24 cellular contexts compared by ENCODE assay signal in the genomic region with DNA sequence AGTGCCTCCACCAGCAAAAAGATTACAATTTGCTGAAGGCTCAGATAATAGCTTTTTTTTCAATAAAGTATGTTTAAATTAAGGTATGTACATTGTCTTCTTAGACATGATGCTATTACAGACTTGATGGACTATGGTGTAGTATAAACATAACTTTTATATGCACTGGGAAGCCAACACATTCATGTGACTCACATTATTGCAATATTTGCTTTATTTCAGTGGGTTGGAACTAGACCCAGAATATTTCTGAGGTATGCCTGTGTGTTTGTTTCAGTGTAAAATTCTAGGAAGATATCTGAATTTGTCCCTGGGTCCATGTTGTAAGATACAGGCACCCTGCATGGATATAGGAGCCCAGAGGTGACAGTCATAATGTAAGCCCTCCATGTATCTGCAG.
DNase-seq lines count a peak whose midpoint lies in the region; ATAC-seq, FAIRE-seq and TF ChIP-seq lines count a peak whose summit lies in the region.
"Had no signal": no experiment of that assay in that cellular context is flagged by ENCODE, and none has a peak within 500 bp of the region (broad histone marks: within the 10 kb centered on the region; RNA-seq: fewer than 3 reads in every experiment).

No MANE protein-coding gene starts in this region.

- H3K27me3 Mint-ChIP-seq in astrocyte (ENCODE audit: low read depth, unreplicated experiment) (peaks cover 7% of the 10 kb centered on the region), immature natural killer cell (ENCODE audit: low read depth in 3 of 3) (peaks cover 0 to 3% (median 1%) of the 10 kb centered on the region in 3 donors), mesothelial cell of epicardium (ENCODE audit: low read depth) (peaks cover 14% of the 10 kb centered on the region)
- H3K27me3 Mint-ChIP-seq: B cell had no signal

- H3K4me2 ChIP-seq in GM23248 (ENCODE audit: unreplicated experiment), result no peak overlapping the region
- H3K4me2 ChIP-seq in astrocyte (ENCODE audit: low read length), result no peak overlapping the region

- H3K9me3 ChIP-seq in AG04450 (ENCODE audit: control insufficient read depth, insufficient read depth, low read length), result no peaks in the 10 kb centered on the region; the same call in 1 of the 2 replicates
- no peaks in the 10 kb centered on the region for H3K9me3 ChIP-seq in GM23248 (ENCODE audit: low read depth)
- no peaks in the 10 kb centered on the region for H3K9me3 ChIP-seq in astrocyte (ENCODE audit: insufficient read depth, low read depth, low read length)
- H3K9me3 ChIP-seq: SJSA1 had no signal

- H3F3A ChIP-seq in GM23248 (ENCODE audit: insufficient read depth), result no peaks in the 10 kb centered on the region

- H3K27me3 ChIP-seq in AG04450 (ENCODE audit: control insufficient read depth, insufficient read depth, low read length), result no peaks in the 10 kb centered on the region
- no peaks in the 10 kb centered on the region for H3K27me3 ChIP-seq in GM23248 (replicated peaks; ENCODE audit: insufficient read depth)
- H3K27me3 ChIP-seq in astrocyte (ENCODE audit: insufficient read depth, low read length), result no peaks in the 10 kb centered on the region
- H3K27me3 ChIP-seq: SJSA1 had no signal

- no peaks in the 10 kb centered on the region for H3K79me2 ChIP-seq in GM23248 (ENCODE audit: insufficient read depth)
- no peaks in the 10 kb centered on the region for H3K79me2 ChIP-seq in astrocyte (ENCODE audit: insufficient read depth, low read length)

- H3K9ac ChIP-seq in GM23248 (no peak overlapping the region), astrocyte (ENCODE audit: low read length) (no peak overlapping the region)

- in situ Hi-C loops in GM23248 (cut with MboI), result no loop called here

- H3K4me1 Mint-ChIP-seq in astrocyte (ENCODE audit: low read depth, unreplicated experiment) (no peaks in the 10 kb centered on the region), immature natural killer cell (no peaks in the 10 kb centered on the region), mesothelial cell of epicardium (no peaks in the 10 kb centered on the region)
- H3K4me1 Mint-ChIP-seq: B cell, CD14-positive monocyte had no signal

- H4K20me1 ChIP-seq in GM23248 (ENCODE audit: insufficient read depth), result no peaks in the 10 kb centered on the region
- H4K20me1 ChIP-seq in astrocyte (ENCODE audit: insufficient read depth, low read length), result no peaks in the 10 kb centered on the region

- POLR2A ChIA-PET in AG04450 (lab: Yijun Ruan, JAX), result no interaction called here

- no peaks in the 10 kb centered on the region for H3K36me3 Mint-ChIP-seq in astrocyte (ENCODE audit: low read depth, unreplicated experiment)
- H3K36me3 Mint-ChIP-seq in immature natural killer cell, result no peaks in the 10 kb centered on the region
- H3K36me3 Mint-ChIP-seq in mesothelial cell of epicardium, result no peaks in the 10 kb centered on the region
- H3K36me3 Mint-ChIP-seq: CD14-positive monocyte had no signal

- H3K4me1 ChIP-seq in GM23248 (ENCODE audit: insufficient read depth) (no peaks in the 10 kb centered on the region), astrocyte (ENCODE audit: insufficient read depth, low read length) (no peaks in the 10 kb centered on the region)
- H3K4me1 ChIP-seq: SJSA1 had no signal

- CTCF ChIA-PET in AG04450 (lab: Charles Lee), result no interaction called here

- FAIRE-seq in astrocyte (lab: Jason Lieb, UNC), result no peak
- FAIRE-seq: GM12891, H1 had no signal

- H3K27ac ChIP-seq in AG04450 (ENCODE audit: low read depth, low read length) (no peak overlapping the region), GM23248 (no peak overlapping the region), astrocyte (ENCODE audit: low read depth, low read length) (no peak overlapping the region)
- H3K27ac ChIP-seq: SJSA1 had no signal

- H3K4me3 Mint-ChIP-seq in astrocyte (ENCODE audit: unreplicated experiment) (no peak overlapping the region), immature natural killer cell (no peak overlapping the region), mesothelial cell of epicardium (no peak overlapping the region)
- H3K4me3 Mint-ChIP-seq: B cell, CD14-positive monocyte had no signal

- H2AFZ ChIP-seq in GM23248, result no peak overlapping the region
- no peak overlapping the region for H2AFZ ChIP-seq in astrocyte (ENCODE audit: low read depth, low read length)

- TF ChIP-seq CTCF in AG04450 (IDR thresholded peaks at IDR 0.05; ENCODE audit: low read depth, low read length) (no peak), astrocyte (IDR thresholded peaks at IDR 0.05; ENCODE audit: insufficient read depth, low read depth, low read length) (no peak), mesothelial cell of epicardium (IDR thresholded peaks at IDR 0.05; ENCODE audit: unreplicated experiment) (no peak)

- H3K36me3 ChIP-seq in GM23248 (ENCODE audit: low read depth), result no peaks in the 10 kb centered on the region
- no peaks in the 10 kb centered on the region for H3K36me3 ChIP-seq in astrocyte (ENCODE audit: insufficient read depth, low read length)
- H3K36me3 ChIP-seq: SJSA1 had no signal

- H3K9me3 Mint-ChIP-seq in astrocyte (ENCODE audit: unreplicated experiment), result no peaks in the 10 kb centered on the region
- peaks cover 2 to 18% (median 6%) of the 10 kb centered on the region in 6 donors for H3K9me3 Mint-ChIP-seq in immature natural killer cell
- no peaks in the 10 kb centered on the region for H3K9me3 Mint-ChIP-seq in mesothelial cell of epicardium

- no peaks in the 10 kb centered on the region for H3K9me2 ChIP-seq in GM23248 (ENCODE audit: insufficient read depth)

- no peak for ATAC-seq in HG02798 (IDR thresholded peaks at IDR 0.05; ENCODE audit: poor library complexity, unreplicated experiment)
- ATAC-seq: Panc1 had no signal

- H3K4me3 ChIP-seq in AG04450 (ENCODE audit: low read depth, low read length) (no peak overlapping the region), GM23248 (no peak overlapping the region), astrocyte (ENCODE audit: insufficient read depth, low read depth, low read length) (no peak overlapping the region)
- H3K4me3 ChIP-seq: SJSA1 had no signal

- DNase-seq in AG04450 (ENCODE audit: low read depth, low spot score), result peak; percentile 4
- DNase-seq in GM23248, result peak; percentile 42
- DNase-seq in astrocyte (ENCODE audit: low read depth), result peak; percentile 18
- peak; percentile 71 for DNase-seq in fibroblast of peridontal ligament (ENCODE audit: extremely low read depth)
- DNase-seq in immature natural killer cell, result no peak
- DNase-seq in NAMALWA (ENCODE audit: low spot score), result no peak
- DNase-seq in mesothelial cell of epicardium (ENCODE audit: low spot score in 2 of 2, unreplicated experiment in 2 of 2), result no peak
- DNase-seq: 8988T; DMS53; Kasumi-1; NCI-H1048; NCI-H1436; NCI-H187 treated with DMSO at 0.1 percent for 48 hours; NCI-H2107; NCI-H510A treated with DMSO at 0.1 percent for 48 hours; NCI-H748 treated with DMSO at 0.1 percent for 48 hours; NK-92 treated with Interleukin-12 subunit alpha and Interleukin-12 subunit beta, amount 100 ng/mL, for 24 hours had no signal

- H3K27ac Mint-ChIP-seq in astrocyte (ENCODE audit: unreplicated experiment) (no peak overlapping the region), immature natural killer cell (no peak overlapping the region), mesothelial cell of epicardium (no peak overlapping the region)
- H3K27ac Mint-ChIP-seq: B cell, CD14-positive monocyte had no signal

Comparison
In these comparisons a context has a peak if more than half of its experiments do, and no peak if none do; other contexts are left out.
1. DNase-seq: peak in AG04450 (single experiment), GM23248 (single experiment), astrocyte (single experiment) and fibroblast of peridontal ligament (single experiment); none in immature natural killer cell (0 of 3), NAMALWA (single experiment) and mesothelial cell of epicardium (0 of 2).